In genomic region chr10:124242791-124243190, GRCh38 we compare ENCODE assay signal across 20 cellular contexts.
DNase-seq lines count a peak whose midpoint lies in the region; ATAC-seq and TF ChIP-seq lines count a peak whose summit lies in the region.
"Had no signal": no experiment of that assay in that cellular context is flagged by ENCODE, and none has a peak within 500 bp of the region (broad histone marks: within the 10 kb centered on the region; RNA-seq: fewer than 3 reads in every experiment).

No MANE protein-coding gene starts in this region.

- WGBS in sigmoid colon, 2 donors = 85% methylated on average over 8 of the region's 8 CpGs

- no peak for TF ChIP-seq EP300 in sigmoid colon (IDR thresholded peaks at IDR 0.05)

- H3K9me3 ChIP-seq in lower lobe of right lung (no peaks in the 10 kb centered on the region), sigmoid colon (no peaks in the 10 kb centered on the region)
- H3K9me3 ChIP-seq: A549 had no signal

- no peaks in the 10 kb centered on the region for H3K27me3 ChIP-seq in lower lobe of right lung (ENCODE audit: low read depth)
- H3K27me3 ChIP-seq in sigmoid colon = no peaks in the 10 kb centered on the region

- intact Hi-C loops in lower lobe of right lung (cut with DNase I) = no loop called here
- intact Hi-C loops in sigmoid colon (cut with DNase I) = no loop called here

- DNase-seq in activated effector memory CD4-positive, alpha-beta T cell treated with anti-CD3 and anti-CD28 coated beads, Interleukin-2, amount 50 U/mL, for 16 hours = peak; percentile 22
- no peak for DNase-seq in activated effector memory CD4-positive, alpha-beta T cell treated with Interleukin-2 at 50 U/mL for 16 hours
- peak; percentile 17 for DNase-seq in lower lobe of right lung
- DNase-seq in sigmoid colon = peak; percentile 41
- DNase-seq: AML-193; CD4-positive, CD25-positive, alpha-beta regulatory T cell; COR-L47; DMS 273 treated with DMSO at 0.1 percent for 48 hours; DMS53; DND-41; EL; GM23248; HCEC 1CT; IMR-90 had no signal

- no peak for TF ChIP-seq POLR2A in sigmoid colon (IDR thresholded peaks at IDR 0.05)

- TF ChIP-seq CTCF in lower lobe of right lung (IDR thresholded peaks at IDR 0.05) (no peak), sigmoid colon (IDR thresholded peaks at IDR 0.05) (no peak)

- H3K4me3 ChIP-seq in lower lobe of right lung (no peak overlapping the region), sigmoid colon (no peak overlapping the region)
- H3K4me3 ChIP-seq: A549, GM12878, GM23248 had no signal

- H3K4me1 ChIP-seq in lower lobe of right lung = no peaks in the 10 kb centered on the region
- H3K4me1 ChIP-seq in sigmoid colon = no peaks in the 10 kb centered on the region
- H3K4me1 ChIP-seq: A549 had no signal

- H3K27ac ChIP-seq in lower lobe of right lung (no peak overlapping the region), sigmoid colon (no peak overlapping the region)
- H3K27ac ChIP-seq: 22Rv1, A549, GM23248 had no signal

- ATAC-seq in lower lobe of right lung (no peak), HG03045 (IDR thresholded peaks at IDR 0.05; ENCODE audit: unreplicated experiment) (no peak), GM18498 (IDR thresholded peaks at IDR 0.05; ENCODE audit: unreplicated experiment) (no peak), GM21423 (IDR thresholded peaks at IDR 0.05; ENCODE audit: unreplicated experiment) (no peak)
- ATAC-seq: A549, GM12878 had no signal

- no peaks in the 10 kb centered on the region for H3K36me3 ChIP-seq in lower lobe of right lung
- no peaks in the 10 kb centered on the region for H3K36me3 ChIP-seq in sigmoid colon
